10 cellular contexts compared by ENCODE assay signal in the genomic region with DNA sequence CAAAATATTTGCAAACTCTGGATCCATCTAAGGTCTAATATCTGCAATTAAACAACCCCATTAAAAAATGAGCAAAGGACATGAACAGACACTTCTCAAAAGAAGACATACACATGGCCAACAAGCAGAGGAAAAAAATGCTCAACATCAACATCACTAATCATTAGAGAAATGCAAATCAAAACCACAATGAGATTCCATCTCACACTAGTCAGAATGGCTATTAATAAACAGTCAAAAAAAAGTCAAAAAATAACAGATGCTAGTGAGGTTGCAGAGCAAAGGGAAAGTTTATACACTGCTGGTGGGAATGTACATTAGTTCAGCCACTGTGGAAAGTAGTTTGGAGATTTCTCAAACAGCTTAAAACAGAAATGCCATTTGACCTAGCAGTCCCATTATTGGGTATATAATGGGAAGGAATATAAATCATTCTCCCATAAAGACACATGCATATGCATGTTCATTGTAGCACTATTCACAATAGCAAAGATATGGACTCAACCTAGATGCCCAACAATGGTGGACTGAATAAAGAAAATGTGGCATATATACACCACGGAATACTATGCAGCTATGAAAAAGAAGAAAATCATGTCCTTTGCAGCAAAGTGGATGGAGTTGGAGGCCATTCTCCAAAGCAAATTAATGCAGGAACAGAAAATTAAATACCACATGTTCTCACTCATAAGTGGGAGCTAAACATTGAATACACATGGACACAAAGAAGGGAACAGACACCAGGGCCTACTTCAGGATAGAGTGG. TPM values are rescaled to one million over a fixed set of nuclear protein-coding genes. Genes with fewer than 3 reads are reported as not detected.
DNase-seq lines count a peak whose midpoint lies in the region; ATAC-seq and TF ChIP-seq lines count a peak whose summit lies in the region.
"Had no signal": no experiment of that assay in that cellular context is flagged by ENCODE, and none has a peak within 500 bp of the region (broad histone marks: within the 10 kb centered on the region; RNA-seq: fewer than 3 reads in every experiment).

No MANE protein-coding gene starts in this region.

- H3K9me2 ChIP-seq in HCT116 (ENCODE audit: insufficient read depth), result no peaks in the 10 kb centered on the region

- no peak overlapping the region for H3K9ac ChIP-seq in HCT116 (ENCODE audit: low read length)

- intact Hi-C loops in HCT116 (cut with micrococcal nuclease), result no loop called here
- intact Hi-C loops in activated T-helper 2 cell treated with anti-CD3 and anti-CD28 coated beads, Interferon-gamma antibody, Interleukin-2, Interleukin-4, amounts not matched to agents 10 μg/mL and 5 μg/mL and 100 μg/mL, durations not matched to agents 14 hours and 24 hours and 36 hours (cut with micrococcal nuclease), result no loop called here

- no peak overlapping the region for H3K4me3 ChIP-seq in CD8-positive, alpha-beta memory T cell (ENCODE audit: low read length)
- H3K4me3 ChIP-seq in HCT116 (replicated peaks in 1 of 2; ENCODE audit: low read depth in 1 of 2, low read length in 2 of 2), result no peak overlapping the region
- H3K4me3 ChIP-seq: prostate gland had no signal

- H3K4me1 Mint-ChIP-seq in CD8-positive, alpha-beta memory T cell, result peaks cover 64 to 79% (median 71%) of the 10 kb centered on the region in 3 donors
- peaks cover 57% of the 10 kb centered on the region for H3K4me1 Mint-ChIP-seq in activated T-helper 2 cell treated with anti-CD3 and anti-CD28 coated beads, Interferon-gamma antibody, Interleukin-2, Interleukin-4, amounts not matched to agents 10 μg/mL and 5 μg/mL and 100 μg/mL, durations not matched to agents 14 hours and 24 hours and 36 hours (ENCODE audit: low read depth)
- peaks cover 46% of the 10 kb centered on the region for H3K4me1 Mint-ChIP-seq in memory B cell

- peak overlapping the region; percentile 8 to 73 (median 69) for H3K4me3 Mint-ChIP-seq in CD8-positive, alpha-beta memory T cell
- H3K4me3 Mint-ChIP-seq in activated T-helper 2 cell treated with anti-CD3 and anti-CD28 coated beads, Interferon-gamma antibody, Interleukin-2, Interleukin-4, amounts not matched to agents 10 μg/mL and 5 μg/mL and 100 μg/mL, durations not matched to agents 14 hours and 24 hours and 36 hours (ENCODE audit: low read depth), result peak overlapping the region; percentile 73
- peak overlapping the region; percentile 56 for H3K4me3 Mint-ChIP-seq in memory B cell

- CTCF ChIA-PET in CD8-positive, alpha-beta memory T cell (lab: Charles Lee), result interaction anchor here (1.3 to 1.8 kb wide), 3 partner anchors 14 to 53 kb away, joined by 3 to 4 read pairs (median 4); no protein-coding TSS in a partner anchor
- CTCF ChIA-PET in HCT116 (lab: Charles Lee), result no interaction called here

- peaks cover 98% of the 10 kb centered on the region for H3K79me2 ChIP-seq in HCT116 (ENCODE audit: insufficient read depth, low read length)

- H3K4me2 ChIP-seq in HCT116 (ENCODE audit: low read length), result no peak overlapping the region

- H3K27ac Mint-ChIP-seq in CD8-positive, alpha-beta memory T cell, result peak overlapping the region; percentile 20 to 79 (median 71)
- H3K27ac Mint-ChIP-seq in activated T-helper 2 cell treated with anti-CD3 and anti-CD28 coated beads, Interferon-gamma antibody, Interleukin-2, Interleukin-4, amounts not matched to agents 10 μg/mL and 5 μg/mL and 100 μg/mL, durations not matched to agents 14 hours and 24 hours and 36 hours, result peak overlapping the region; percentile 17
- H3K27ac Mint-ChIP-seq in memory B cell, result peak overlapping the region; percentile 53

- H3K27me3 Mint-ChIP-seq in CD8-positive, alpha-beta memory T cell, result peaks cover 0 to 1% of the 10 kb centered on the region in 2 donors
- H3K27me3 Mint-ChIP-seq in activated T-helper 2 cell treated with anti-CD3 and anti-CD28 coated beads, Interferon-gamma antibody, Interleukin-2, Interleukin-4, amounts not matched to agents 10 μg/mL and 5 μg/mL and 100 μg/mL, durations not matched to agents 14 hours and 24 hours and 36 hours (ENCODE audit: low read depth), result no peaks in the 10 kb centered on the region
- H3K27me3 Mint-ChIP-seq in memory B cell, result no peaks in the 10 kb centered on the region

- BruUV-seq in HCT116 (replicated peaks; lab: Mats Ljungman, UMichigan), result TSS peak; percentile 1

- H3K27ac ChIP-seq in CD8-positive, alpha-beta memory T cell (ENCODE audit: low read depth, low read length), result no peak overlapping the region
- H3K27ac ChIP-seq in HCT116 (ENCODE audit: low read depth, low read length), result no peak overlapping the region
- no peak overlapping the region for H3K27ac ChIP-seq in caudate nucleus (ENCODE audit: low read depth, low read length)
- H3K27ac ChIP-seq: prostate gland had no signal

- no peak overlapping the region for H2AFZ ChIP-seq in HCT116 (ENCODE audit: low read depth, low read length, poor library complexity, severe bottlenecking)

- H3K36me3 Mint-ChIP-seq in CD8-positive, alpha-beta memory T cell, result peaks cover 38 to 75% (median 46%) of the 10 kb centered on the region in 3 donors
- peaks cover 96% of the 10 kb centered on the region for H3K36me3 Mint-ChIP-seq in activated T-helper 2 cell treated with anti-CD3 and anti-CD28 coated beads, Interferon-gamma antibody, Interleukin-2, Interleukin-4, amounts not matched to agents 10 μg/mL and 5 μg/mL and 100 μg/mL, durations not matched to agents 14 hours and 24 hours and 36 hours (ENCODE audit: low read depth)
- H3K36me3 Mint-ChIP-seq in memory B cell, result peaks cover 50% of the 10 kb centered on the region

- H3K9me3 ChIP-seq in CD8-positive, alpha-beta memory T cell (ENCODE audit: low read length), result no peaks in the 10 kb centered on the region
- H3K9me3 ChIP-seq in HCT116 (ENCODE audit: control insufficient read depth in 1 of 2, insufficient read depth in 1 of 2, low read depth in 1 of 2, low read length in 2 of 2), result no peaks in the 10 kb centered on the region
- H3K9me3 ChIP-seq: prostate gland had no signal

- H3K9me3 Mint-ChIP-seq in CD8-positive, alpha-beta memory T cell, result no peaks in the 10 kb centered on the region
- peaks cover 16% of the 10 kb centered on the region for H3K9me3 Mint-ChIP-seq in activated T-helper 2 cell treated with anti-CD3 and anti-CD28 coated beads, Interferon-gamma antibody, Interleukin-2, Interleukin-4, amounts not matched to agents 10 μg/mL and 5 μg/mL and 100 μg/mL, durations not matched to agents 14 hours and 24 hours and 36 hours
- no peaks in the 10 kb centered on the region for H3K9me3 Mint-ChIP-seq in memory B cell

- POLR2A ChIA-PET in CD8-positive, alpha-beta memory T cell (lab: Charles Lee), result no interaction called here
- POLR2A ChIA-PET in HCT116 (lab: Charles Lee), result no interaction called here

- TF ChIP-seq POLR2A in HCT116 (IDR thresholded peaks at IDR 0.05; ENCODE audit: borderline replicate concordance, extremely low read depth, insufficient read depth, insufficient read length), result no peak

- peaks cover 67% of the 10 kb centered on the region for H3K36me3 ChIP-seq in CD8-positive, alpha-beta memory T cell (ENCODE audit: insufficient read depth, low read length)
- peaks cover 45 to 75% of the 10 kb centered on the region in 2 experiments for H3K36me3 ChIP-seq in HCT116 (ENCODE audit: control insufficient read depth in 1 of 2, insufficient read depth in 2 of 2, low read length in 2 of 2)

- RAD21 ChIA-PET in HCT116 (lab: Charles Lee; ENCODE audit: low non-redundant PET in 1 of 2, low total read pairs in 2 of 2, uncharacterized antibody in 2 of 2, unreplicated experiment in 2 of 2), result no interaction called here

- no peaks in the 10 kb centered on the region for H3K27me3 ChIP-seq in CD8-positive, alpha-beta memory T cell (ENCODE audit: insufficient read depth, low read length, poor library complexity, severe bottlenecking)
- no peaks in the 10 kb centered on the region for H3K27me3 ChIP-seq in HCT116 (ENCODE audit: insufficient read depth, low read length)

- DNase-seq in CD8-positive, alpha-beta memory T cell, result no peak
- no peak for DNase-seq in HCT116 (ENCODE audit: low read depth, low spot score)
- DNase-seq in activated T-helper 2 cell treated with anti-CD3 and anti-CD28 coated beads, Interferon-gamma antibody, Interleukin-2, Interleukin-4, amounts not matched to agents 10 μg/mL and 5 μg/mL and 100 μg/mL, durations not matched to agents 14 hours and 24 hours and 36 hours (ENCODE audit: low spot score), result no peak
- no peak for DNase-seq in memory B cell (ENCODE audit: low spot score in 2 of 2)
- DNase-seq in anterior cingulate cortex (lab: John Stamatoyannopoulos, UW), result no peak
- no peak for DNase-seq in DMS114 treated with DMSO at 0.1 percent for 48 hours (lab: John Stamatoyannopoulos, UW; ENCODE audit: unreplicated experiment)
- DNase-seq in caudate nucleus (lab: John Stamatoyannopoulos, UW), result no peak
- no peak for DNase-seq in KG1 (lab: John Stamatoyannopoulos, UW)
- DNase-seq: GDM1 had no signal

- TF ChIP-seq RAD21 in HCT116 (IDR thresholded peaks at IDR 0.05; ENCODE audit: low read depth), result no peak

- no peak for TF ChIP-seq CTCF in HCT116 (IDR thresholded peaks at IDR 0.05 in 2 of 3, conservative IDR thresholded peaks at IDR 0.05 in 1 of 3; ENCODE audit: borderline replicate concordance in 1 of 3, insufficient read depth in 1 of 3, low read depth in 2 of 3, low read length in 2 of 3)

- ATAC-seq in HCT116 (no peak), memory B cell (ENCODE audit: low read depth) (peak; percentile 35)

- H3K4me1 ChIP-seq in CD8-positive, alpha-beta memory T cell (ENCODE audit: insufficient read depth, low read length), result peaks cover 62% of the 10 kb centered on the region
- no peaks in the 10 kb centered on the region for H3K4me1 ChIP-seq in HCT116 (ENCODE audit: control insufficient read depth in 1 of 2, insufficient read depth in 2 of 2, low read length in 2 of 2)
- H3K4me1 ChIP-seq: prostate gland had no signal

- H4K20me1 ChIP-seq in HCT116 (ENCODE audit: insufficient read depth), result peaks cover 18% of the 10 kb centered on the region; the same call in 1 of the 2 replicates

TF ChIP-seq in HCT116, 20 proteins besides CTCF, POLR2A, EP300 and RAD21 (continues in another document):
- no peak for TF ChIP-seq POLR2AphosphoS5 (IDR thresholded peaks at IDR 0.05; ENCODE audit: low read depth, low read length)

RNA-seq across cellular contexts. Expression of a gene that starts 9.1 kb away (rescaled TPM):
- total RNA-seq in CD8-positive, alpha-beta memory T cell, result 10 to 100 TPM; 55.7 to 58.9 TPM
- 75.9 TPM for polyA plus RNA-seq in CD8-positive, alpha-beta memory T cell
- 24.1 TPM for total RNA-seq in HCT116 (2021; ENCODE audit: unreplicated experiment)
- polyA plus RNA-seq in HCT116 (2012), result 11.8 and 14.2 TPM in 2 replicates
- 49.3 and 51.0 TPM in 2 replicates for total RNA-seq in activated T-helper 2 cell treated with anti-CD3 and anti-CD28 coated beads, Interferon-gamma antibody, Interleukin-2, Interleukin-4, amounts not matched to agents 10 μg/mL and 5 μg/mL and 100 μg/mL, durations not matched to agents 14 hours and 24 hours and 36 hours

RNA-seq across cellular contexts. Expression of a gene that starts 49.6 kb away (rescaled TPM):
- 10 to 100 TPM; 67.3 to 68.7 TPM for total RNA-seq in CD8-positive, alpha-beta memory T cell
- 50.1 TPM for polyA plus RNA-seq in CD8-positive, alpha-beta memory T cell
- 32.1 TPM for total RNA-seq in HCT116 (2021; ENCODE audit: unreplicated experiment)
- 28.0 and 31.7 TPM in 2 replicates for polyA plus RNA-seq in HCT116 (2012)
- 51.4 and 54.0 TPM in 2 replicates for total RNA-seq in activated T-helper 2 cell treated with anti-CD3 and anti-CD28 coated beads, Interferon-gamma antibody, Interleukin-2, Interleukin-4, amounts not matched to agents 10 μg/mL and 5 μg/mL and 100 μg/mL, durations not matched to agents 14 hours and 24 hours and 36 hours

Comparison
In these comparisons a context has a peak if more than half of its experiments do, and no peak if none do; other contexts are left out.
1. H3K27ac Mint-ChIP-seq: peak in every context shown above with its lines; median percentile 71 in CD8-positive, alpha-beta memory T cell; 53 in memory B cell; 17 in activated T-helper 2 cell treated with anti-CD3 and anti-CD28 coated beads, Interferon-gamma antibody, Interleukin-2, Interleukin-4, amounts not matched to agents 10 μg/mL and 5 μg/mL and 100 μg/mL, durations not matched to agents 14 hours and 24 hours and 36 hours.